Comparison of ENCODE assay signal across 8 cellular contexts in genomic region chr6:42890311-42891198, GRCh38. TPM values are rescaled to one million over a fixed set of nuclear protein-coding genes. Genes with fewer than 3 reads are reported as not detected.
A peak's percentile ranks its signal among the peaks of the same experiment; 100 is the strongest.
DNase-seq lines count a peak whose midpoint lies in the region; ATAC-seq and TF ChIP-seq lines count a peak whose summit lies in the region.

No MANE protein-coding gene starts in this region.

- H3K9me2 ChIP-seq in SK-N-SH: no peaks in the 10 kb centered on the region

- no peaks in the 10 kb centered on the region for H4K20me1 ChIP-seq in SK-N-SH (ENCODE audit: insufficient read depth)

- no peaks in the 10 kb centered on the region for H3K27me3 ChIP-seq in SK-N-SH (ENCODE audit: insufficient read depth)

- H3K9me3 ChIP-seq in HEK293 (ENCODE audit: control insufficient read depth, insufficient read depth, low read depth, low read length) (no peaks in the 10 kb centered on the region), SK-N-SH (no peaks in the 10 kb centered on the region)

- H2AFZ ChIP-seq in SK-N-SH (ENCODE audit: low read depth): peak overlapping the region; percentile 95

- POLR2A ChIA-PET in HEK293 (lab: Yijun Ruan, JAX) (interaction anchor here (0.5 to 5.5 kb wide), 28 partner anchors 10 to 739 kb away, joined by 3 to 87 read pairs (median 4); partner anchors contain the start of genes BICRAL, CNPY3, KLC4 and KLHDC3), SK-N-SH (lab: Yijun Ruan, JAX) (interaction anchor here (0.6 to 2.3 kb wide), 9 partner anchors 9 to 529 kb away, joined by 3 to 18 read pairs (median 4); partner anchors contain the start of genes KLC4, KLHDC3, MRPL2 and PEX6)

- H3K9ac ChIP-seq in SK-N-SH: peak overlapping the region; percentile 99

- no peak; a peak in 1 of 4 replicates for TF ChIP-seq EP300 in SK-N-SH (IDR thresholded peaks at IDR 0.05; ENCODE audit: borderline replicate concordance in 1 of 2, low read depth in 1 of 2, low read length in 1 of 2)

- H3K4me2 ChIP-seq in SK-N-SH: peak overlapping the region; percentile 93

- peaks cover 6 to 20% of the 10 kb centered on the region in 2 donors for H3K36me3 Mint-ChIP-seq in activated naive CD4-positive, alpha-beta T cell treated with anti-CD3 and anti-CD28 coated beads, Interleukin-2, amount 50 U/mL, for 72 hours

- WGBS in SK-N-SH (ENCODE audit: low lambda C conversion rate): 3% methylated on average over 24 of the region's 63 CpGs

- H3K9me3 Mint-ChIP-seq in activated naive CD4-positive, alpha-beta T cell treated with anti-CD3 and anti-CD28 coated beads, Interleukin-2, amount 50 U/mL, for 72 hours: no peaks in the 10 kb centered on the region

- peak overlapping the region; percentile 94 for H3K27ac ChIP-seq in HEK293 (ENCODE audit: extremely low read depth, low read depth, low read length)
- peak overlapping the region; percentile 97 to 99 for H3K27ac ChIP-seq in SK-N-SH (ENCODE audit: low read depth in 2 of 2, low read length in 1 of 2)
- H3K27ac ChIP-seq in temporal lobe (ENCODE audit: low read depth, low read length): peak overlapping the region; percentile 85

- H3K4me3 ChIP-seq in HEK293 (ENCODE audit: low read depth, low read length) (peak overlapping the region; percentile 66), SK-N-SH (ENCODE audit: low read depth in 2 of 2, low read length in 1 of 2) (peak overlapping the region; percentile 82 to 84)

- H3K36me3 ChIP-seq in HEK293 (ENCODE audit: control insufficient read depth in 2 of 2, insufficient read depth in 1 of 2, low read length in 2 of 2) (peaks cover 2 to 27% of the 10 kb centered on the region in 2 experiments), SK-N-SH (replicated peaks in 1 of 2; ENCODE audit: control insufficient read depth in 1 of 2, insufficient read depth in 2 of 2, low read length in 1 of 2) (peaks cover 5 to 23% of the 10 kb centered on the region in 2 experiments)

- TF ChIP-seq RAD21 in SK-N-SH (IDR thresholded peaks at IDR 0.05; ENCODE audit: low read length): no peak

- ATAC-seq in activated naive CD4-positive, alpha-beta T cell treated with anti-CD3 and anti-CD28 coated beads, Interleukin-2, amount 50 U/mL, for 72 hours: peak; percentile 90 to 92
- ATAC-seq in omental fat pad (ENCODE audit: low FRiP score): peak; percentile 99

- DNase-seq in GF-D8 (lab: John Stamatoyannopoulos, UW) (peak; percentile 81), MV-4-11 (lab: John Stamatoyannopoulos, UW) (peak; percentile 96), SK-N-SH (peak; percentile 96), glomerular visceral epithelial cell (ENCODE audit: extremely low spot score) (peak; percentile 95), omental fat pad (ENCODE audit: low spot score) (peak; percentile 59)
- DNase-seq in activated naive CD4-positive, alpha-beta T cell treated with anti-CD3 and anti-CD28 coated beads, Interleukin-2, amount 50 U/mL, for 72 hours (ENCODE audit: low spot score in 2 of 2): peak; percentile 89 to 92

- H3F3A ChIP-seq in SK-N-SH (replicated peaks; ENCODE audit: insufficient read depth): peaks cover 26% of the 10 kb centered on the region

- H3K4me1 ChIP-seq in HEK293 (ENCODE audit: control insufficient read depth, insufficient read depth, low read length): no peaks in the 10 kb centered on the region
- H3K4me1 ChIP-seq in SK-N-SH (ENCODE audit: control insufficient read depth in 1 of 2, insufficient read depth in 2 of 2, low read depth in 1 of 2, low read length in 1 of 2): peaks cover 5 to 6% of the 10 kb centered on the region in 2 experiments; a peak in 2 of 4 replicates

- TF ChIP-seq CTCF in HEK293 (tag by site-specific recombination; IDR thresholded peaks at IDR 0.05) (peak; percentile 51; the same call in 1 of the 2 replicates), SK-N-SH (IDR thresholded peaks at IDR 0.05) (no peak), omental fat pad (IDR thresholded peaks at IDR 0.05) (no peak)

- H3K79me2 ChIP-seq in SK-N-SH (ENCODE audit: insufficient read depth): peaks cover 23% of the 10 kb centered on the region; the same call in 1 of the 2 replicates

- H3K27ac Mint-ChIP-seq in activated naive CD4-positive, alpha-beta T cell treated with anti-CD3 and anti-CD28 coated beads, Interleukin-2, amount 50 U/mL, for 72 hours: peak overlapping the region; percentile 93 to 96

- CTCF ChIA-PET in HEK293 (lab: Yijun Ruan, JAX) (interaction anchor here (0.6 to 3.5 kb wide), 7 partner anchors 9 to 320 kb away, joined by 3 to 31 read pairs (median 4); partner anchors contain the start of genes CNPY3 and RPL7L1), SK-N-SH (lab: Yijun Ruan, JAX) (interaction anchor here (1.0 to 1.5 kb wide), 2 partner anchors 11 to 253 kb away, joined by 3 to 5 read pairs; no protein-coding TSS in a partner anchor)

TF ChIP-seq in HEK293, 187 proteins besides CTCF, POLR2A, EP300 and RAD21 (continues in another document):
- no peak for TF ChIP-seq ZFP3 (tag by site-specific recombination; IDR thresholded peaks at IDR 0.05; ENCODE audit: low read depth)
- peak; percentile 97 for TF ChIP-seq MZF1 (tag by site-specific recombination; IDR thresholded peaks at IDR 0.05; ENCODE audit: borderline replicate concordance)
- no peak for TF ChIP-seq GLI2 (tag by site-specific recombination; IDR thresholded peaks at IDR 0.05; ENCODE audit: borderline replicate concordance, low read depth)
- TF ChIP-seq ZNF701 (tag by site-specific recombination; IDR thresholded peaks at IDR 0.05): no peak

TF ChIP-seq in SK-N-SH, 30 proteins besides CTCF, POLR2A, EP300 and RAD21 (continues in another document):
- no peak for TF ChIP-seq SMC3 (IDR thresholded peaks at IDR 0.05; ENCODE audit: low read depth, low read length)
- TF ChIP-seq JUND (IDR thresholded peaks at IDR 0.05): no peak; the same call in 1 of the 2 replicates
- TF ChIP-seq POLR2AphosphoS5 (IDR thresholded peaks at IDR 0.05; ENCODE audit: low read depth, low read length): peak; percentile 91
- no peak for TF ChIP-seq EZH2phosphoT487 (IDR thresholded peaks at IDR 0.05; ENCODE audit: borderline replicate concordance, low read depth)
- TF ChIP-seq, protein P1, sequence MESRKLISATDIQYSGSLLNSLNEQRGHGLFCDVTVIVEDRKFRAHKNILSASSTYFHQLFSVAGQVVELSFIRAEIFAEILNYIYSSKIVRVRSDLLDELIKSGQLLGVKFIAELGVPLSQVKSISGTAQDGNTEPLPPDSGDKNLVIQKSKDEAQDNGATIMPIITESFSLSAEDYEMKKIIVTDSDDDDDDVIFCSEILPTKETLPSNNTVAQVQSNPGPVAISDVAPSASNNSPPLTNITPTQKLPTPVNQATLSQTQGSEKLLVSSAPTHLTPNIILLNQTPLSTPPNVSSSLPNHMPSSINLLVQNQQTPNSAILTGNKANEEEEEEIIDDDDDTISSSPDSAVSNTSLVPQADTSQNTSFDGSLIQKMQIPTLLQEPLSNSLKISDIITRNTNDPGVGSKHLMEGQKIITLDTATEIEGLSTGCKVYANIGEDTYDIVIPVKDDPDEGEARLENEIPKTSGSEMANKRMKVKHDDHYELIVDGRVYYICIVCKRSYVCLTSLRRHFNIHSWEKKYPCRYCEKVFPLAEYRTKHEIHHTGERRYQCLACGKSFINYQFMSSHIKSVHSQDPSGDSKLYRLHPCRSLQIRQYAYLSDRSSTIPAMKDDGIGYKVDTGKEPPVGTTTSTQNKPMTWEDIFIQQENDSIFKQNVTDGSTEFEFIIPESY (IDR thresholded peaks at IDR 0.05; ENCODE audit: borderline replicate concordance, low read depth): peak; percentile 36; the same call in 1 of the 2 replicates
- TF ChIP-seq IRF3 (IDR thresholded peaks at IDR 0.05; ENCODE audit: low read depth, low read length): peak; percentile 26; the same call in 1 of the 2 replicates
- TF ChIP-seq YY1 (IDR thresholded peaks at IDR 0.05; ENCODE audit: low read depth): 0 out of 2 replicates have a peak, but pooled peaks have one; percentile 63
- no peak for TF ChIP-seq NRF1 (IDR thresholded peaks at IDR 0.05; ENCODE audit: low read depth, low read length)
- no peak; the same call in 1 of the 2 replicates for TF ChIP-seq GATA2 (CRISPR knock-in tag; IDR thresholded peaks at IDR 0.05)
- TF ChIP-seq USF2 (IDR thresholded peaks at IDR 0.05; ENCODE audit: borderline replicate concordance, low read depth, low read length): no peak

RNA-seq across cellular contexts. Expression of gene RPL7L1, which starts 11.1 kb away (rescaled TPM):
- 22.1 and 28.7 TPM in 2 replicates for polyA plus RNA-seq in SK-N-SH (2012; rRNA removed)
- 42.5 and 49.2 TPM in 2 replicates for polyA plus RNA-seq in SK-N-SH (2012; cell fraction: cytosol; rRNA removed)
- polyA plus RNA-seq in SK-N-SH (2012; cell fraction: nucleus; rRNA removed): 11.6 and 17.3 TPM in 2 replicates
- 100 to 1,000 TPM; 120 to 125 TPM for total RNA-seq in activated naive CD4-positive, alpha-beta T cell treated with anti-CD3 and anti-CD28 coated beads, Interleukin-2, amount 50 U/mL, for 72 hours
- total RNA-seq in omental fat pad (100 to 1,000 TPM in 2 of 4 donors, 10 to 100 TPM in 2; 93.0 to 138 (median 105) TPM), temporal lobe (129 TPM)

RNA-seq across cellular contexts. Expression of gene PTCRA, which starts 25.3 kb away (rescaled TPM):
- not detected in 2 replicates for polyA plus RNA-seq in SK-N-SH (2012; rRNA removed)
- not detected in 2 replicates for polyA plus RNA-seq in SK-N-SH (2012; cell fraction: cytosol; rRNA removed)
- not detected in 2 replicates for polyA plus RNA-seq in SK-N-SH (2012; cell fraction: nucleus; rRNA removed)
- not detected for total RNA-seq in activated naive CD4-positive, alpha-beta T cell treated with anti-CD3 and anti-CD28 coated beads, Interleukin-2, amount 50 U/mL, for 72 hours
- under 1 TPM in 1 of 4 donors, not detected in 3; 0.72 TPM for total RNA-seq in omental fat pad
- total RNA-seq in temporal lobe: not detected

RNA-seq across cellular contexts. Expression of gene CNPY3, which starts 38.7 kb away (rescaled TPM):
- 59.2 and 77.5 TPM in 2 replicates for polyA plus RNA-seq in SK-N-SH (2012; rRNA removed)
- polyA plus RNA-seq in SK-N-SH (2012; cell fraction: cytosol; rRNA removed): 50.5 and 59.8 TPM in 2 replicates
- 53.7 and 63.5 TPM in 2 replicates for polyA plus RNA-seq in SK-N-SH (2012; cell fraction: nucleus; rRNA removed)
- 10 to 100 TPM; 37.9 to 51.6 TPM for total RNA-seq in activated naive CD4-positive, alpha-beta T cell treated with anti-CD3 and anti-CD28 coated beads, Interleukin-2, amount 50 U/mL, for 72 hours
- total RNA-seq in omental fat pad: 10 to 100 TPM; 28.4 to 43.7 (median 32.6) TPM
- total RNA-seq in temporal lobe: 18.2 TPM

Comparison
In these comparisons a context has a peak if more than half of its experiments do, and no peak if none do; other contexts are left out.
1. Peak in every context shown above with its lines: DNase-seq, ATAC-seq, H3K4me3 ChIP-seq and H3K27ac ChIP-seq.